8 cellular contexts compared by ENCODE assay signal in genomic region chr10:72355214-72355555, GRCh38. TPM values are rescaled to one million over a fixed set of nuclear protein-coding genes. Genes with fewer than 3 reads are reported as not detected.
DNase-seq lines count a peak whose midpoint lies in the region; ATAC-seq, FAIRE-seq and TF ChIP-seq lines count a peak whose summit lies in the region.

No MANE protein-coding gene starts in this region.

- no peaks in the 10 kb centered on the region for H3K27me3 ChIP-seq in CD4-positive, alpha-beta memory T cell (ENCODE audit: insufficient read depth, low read length)
- H3K27me3 ChIP-seq in Loucy (ENCODE audit: insufficient read depth, low read length, poor library complexity, severe bottlenecking), result no peaks in the 10 kb centered on the region
- H3K27me3 ChIP-seq in H1 (replicated peaks in 1 of 4; ENCODE audit: control insufficient read depth in 3 of 4, extremely low read depth in 1 of 4, insufficient read depth in 3 of 4, low read length in 3 of 4), result no peaks in the 10 kb centered on the region
- no peaks in the 10 kb centered on the region for H3K27me3 ChIP-seq in osteoblast (ENCODE audit: insufficient read depth, low read length)

- peaks cover 19 to 30% of the 10 kb centered on the region in 2 donors for H3K36me3 Mint-ChIP-seq in CD4-positive, alpha-beta memory T cell

- H3K23ac ChIP-seq in H1 (ENCODE audit: insufficient read length), result no peak overlapping the region

- no peak overlapping the region for H4K8ac ChIP-seq in H1 (ENCODE audit: extremely low read depth, insufficient read depth, low read length)

- in situ Hi-C loops in ACHN (cut with HindIII; ENCODE audit: low pct_ligation_motif_present, low pct_unique_long_range_greater_than_20kb, low sequenced_read_pairs), result no loop called here

- no peak overlapping the region for H2BK120ac ChIP-seq in H1 (replicated peaks; ENCODE audit: low read depth, low read length)

- intact Hi-C loops in CD4-positive, alpha-beta memory T cell (cut with micrococcal nuclease), result loop anchor here (1.0 to 10.0 kb wide), 3 partner anchors 139 to 900 kb away; partner anchors contain the start of genes ANAPC16, ASCC1, ECD and FAM149B1

- H4K91ac ChIP-seq in H1 (replicated peaks; ENCODE audit: insufficient read length, low read length), result no peak overlapping the region

- H3K9ac ChIP-seq in Loucy (ENCODE audit: low read depth, low read length, poor library complexity, severe bottlenecking) (peak overlapping the region; percentile 97), H1 (replicated peaks in 1 of 4; ENCODE audit: extremely low read depth in 1 of 4, low read depth in 3 of 4, low read length in 3 of 4) (peak overlapping the region in 1 of 4 experiments; percentile 65; a peak in 2 of 7 replicates)

- H3K79me1 ChIP-seq in H1 (ENCODE audit: low read depth, low read length), result peaks cover 20% of the 10 kb centered on the region

- peak overlapping the region; percentile 14; the same call in 1 of the 2 replicates for H2BK12ac ChIP-seq in H1 (ENCODE audit: low read depth, low read length)

- no peak for DNase-seq in CD4-positive, alpha-beta memory T cell
- no peak for DNase-seq in H1 (ENCODE audit: low read depth in 1 of 2, low spot score in 2 of 2)
- peak; percentile 93 for DNase-seq in osteoblast (ENCODE audit: insufficient read length, low spot score, missing footprints)
- no peak for DNase-seq in ACHN
- no peak for DNase-seq in ecto neural progenitor cell (ENCODE audit: low spot score)
- DNase-seq in NCI-H2171 (lab: John Stamatoyannopoulos, UW), result no peak

- peaks cover 4% of the 10 kb centered on the region for H3K36me3 ChIP-seq in CD4-positive, alpha-beta memory T cell (ENCODE audit: insufficient read depth, low read length)
- H3K36me3 ChIP-seq in Loucy (ENCODE audit: insufficient read depth, low read length), result no peaks in the 10 kb centered on the region
- H3K36me3 ChIP-seq in H1 (ENCODE audit: control insufficient read depth in 2 of 4, insufficient read depth in 4 of 4, low read length in 3 of 4), result peaks cover 0 to 8% (median 0%) of the 10 kb centered on the region in 4 experiments; a peak in 1 of 8 replicates
- H3K36me3 ChIP-seq in osteoblast (ENCODE audit: insufficient read depth, low read length), result peaks cover 11% of the 10 kb centered on the region

- peak overlapping the region; percentile 95 for H2AFZ ChIP-seq in Loucy (ENCODE audit: low read length)
- H2AFZ ChIP-seq in H1 (ENCODE audit: low read length), result peak overlapping the region; percentile 72
- H2AFZ ChIP-seq in osteoblast (ENCODE audit: low read length), result peak overlapping the region; percentile 97

- H3K9me3 ChIP-seq in CD4-positive, alpha-beta memory T cell (ENCODE audit: control insufficient read depth in 1 of 2, low read length in 2 of 2), result no peaks in the 10 kb centered on the region
- no peaks in the 10 kb centered on the region for H3K9me3 ChIP-seq in Loucy (ENCODE audit: insufficient read depth, low read depth, low read length)
- no peaks in the 10 kb centered on the region for H3K9me3 ChIP-seq in H1 (ENCODE audit: insufficient read depth in 2 of 2, low read depth in 1 of 2, low read length in 1 of 2)
- H3K9me3 ChIP-seq in osteoblast (ENCODE audit: low read depth, low read length), result no peaks in the 10 kb centered on the region

- no peak overlapping the region for H3K18ac ChIP-seq in H1 (ENCODE audit: extremely low read depth, low read length)

- no peak for FAIRE-seq in H1 (lab: Jason Lieb, UNC)

- H2AK5ac ChIP-seq in H1 (ENCODE audit: low read depth, low read length), result no peak overlapping the region

- peak overlapping the region; percentile 92 to 99 for H3K4me3 ChIP-seq in CD4-positive, alpha-beta memory T cell (ENCODE audit: low read length in 2 of 2)
- H3K4me3 ChIP-seq in Loucy (ENCODE audit: low read length, poor library complexity, severe bottlenecking) (peak overlapping the region; percentile 96), H1 (ENCODE audit: extremely low read depth in 1 of 4, insufficient read depth in 2 of 4, low read depth in 3 of 4, low read length in 4 of 4) (peak overlapping the region; percentile 86 to 100 (median 92)), osteoblast (ENCODE audit: insufficient read depth, low read length) (peak overlapping the region; percentile 99)

- POLR2A ChIA-PET in CD4-positive, alpha-beta memory T cell (lab: Charles Lee; ENCODE audit: partially characterized antibody), result interaction anchor here (0.8 to 1.8 kb wide), 15 partner anchors 9 to 1140 kb away, joined by 3 to 10 read pairs (median 4); partner anchors contain the start of genes ANAPC16, ASCC1, MICU1 and NUDT13
- POLR2A ChIA-PET in H1 (lab: Charles Lee; ENCODE audit: partially characterized antibody), result interaction anchor here (0.6 to 5.4 kb wide), 18 partner anchors 9 to 1424 kb away, joined by 3 to 64 read pairs (median 4); partner anchors contain the start of genes ANAPC16, ASCC1, DDIT4 and MICU1

- H3K4me3 Mint-ChIP-seq in CD4-positive, alpha-beta memory T cell, result peak overlapping the region; percentile 94 to 99 (median 97)

- H4K20me1 ChIP-seq in Loucy (ENCODE audit: insufficient read depth, low read length, poor library complexity, severe bottlenecking), result peaks cover 23% of the 10 kb centered on the region
- H4K20me1 ChIP-seq in H1 (replicated peaks in 1 of 2; ENCODE audit: control insufficient read depth in 1 of 2, insufficient read depth in 2 of 2, low read length in 2 of 2), result peaks cover 0 to 3% of the 10 kb centered on the region in 2 experiments
- peaks cover 14% of the 10 kb centered on the region for H4K20me1 ChIP-seq in osteoblast (ENCODE audit: insufficient read depth, low read length)

- no peak for TF ChIP-seq EP300 in H1 (IDR thresholded peaks at IDR 0.05; ENCODE audit: borderline replicate concordance in 1 of 2, low read depth in 2 of 2, low read length in 2 of 2)

- no peak overlapping the region for H2BK15ac ChIP-seq in H1 (ENCODE audit: low read length)

- H4K5ac ChIP-seq in H1 (ENCODE audit: insufficient read length, low read depth, low read length), result peak overlapping the region; percentile 3

- WGBS in H1 (ENCODE audit: extremely low coverage in 1 of 2, insufficient coverage in 1 of 2, insufficient read length in 1 of 2, insufficient replicate concordance in 2 of 2, low coverage in 1 of 2, low lambda C conversion rate in 2 of 2, missing lambda C conversion rate in 1 of 2), 2 experiments, result 41% methylated on average over 7 of the region's 7 CpGs; no CpG with 5 or more reads in 1 of the 2 experiments

- H3K79me2 ChIP-seq in Loucy (ENCODE audit: insufficient read depth, low read length), result peaks cover 41% of the 10 kb centered on the region
- peaks cover 8 to 34% of the 10 kb centered on the region in 2 experiments; a peak in 3 of 4 replicates for H3K79me2 ChIP-seq in H1 (ENCODE audit: control insufficient read depth in 1 of 2, insufficient read depth in 2 of 2, low read length in 2 of 2)
- peaks cover 39% of the 10 kb centered on the region for H3K79me2 ChIP-seq in osteoblast (ENCODE audit: insufficient read depth, low read length)

- H3K9me3 Mint-ChIP-seq in CD4-positive, alpha-beta memory T cell, result no peaks in the 10 kb centered on the region

- H3K27me3 Mint-ChIP-seq in CD4-positive, alpha-beta memory T cell, result no peaks in the 10 kb centered on the region

- TF ChIP-seq POLR2A in H1 (IDR thresholded peaks at IDR 0.05; ENCODE audit: control extremely low read depth in 1 of 2, low read depth in 2 of 2, low read length in 2 of 2), result no peak

- H3K56ac ChIP-seq in H1 (replicated peaks; ENCODE audit: insufficient read length, low read depth, low read length), result no peak overlapping the region

- H3K4me1 Mint-ChIP-seq in CD4-positive, alpha-beta memory T cell, result peaks cover 27 to 50% (median 40%) of the 10 kb centered on the region in 4 donors

- peaks cover 34% of the 10 kb centered on the region for H3K4me1 ChIP-seq in CD4-positive, alpha-beta memory T cell (ENCODE audit: insufficient read depth, low read length)
- H3K4me1 ChIP-seq in Loucy (ENCODE audit: insufficient read depth, low read length, poor library complexity, severe bottlenecking) (peaks cover 25% of the 10 kb centered on the region), H1 (replicated peaks in 1 of 4; ENCODE audit: control insufficient read depth in 3 of 4, insufficient read depth in 4 of 4, low read length in 3 of 4) (peaks cover 5 to 7% (median 6%) of the 10 kb centered on the region in 4 experiments; a peak in 6 of 7 replicates), osteoblast (ENCODE audit: insufficient read depth, low read length) (peaks cover 10% of the 10 kb centered on the region)

- TF ChIP-seq RAD21 in H1 (IDR thresholded peaks at IDR 0.05 in 1 of 2, conservative IDR thresholded peaks at IDR 0.05 in 1 of 2; ENCODE audit: low read depth in 2 of 2, low read length in 2 of 2), result no peak

- ATAC-seq in HG03196 (IDR thresholded peaks at IDR 0.05; ENCODE audit: unreplicated experiment), result no peak

- H2BK5ac ChIP-seq in H1 (ENCODE audit: low read depth, low read length), result peak overlapping the region; percentile 100; the same call in 1 of the 2 replicates

- no peaks in the 10 kb centered on the region for H3K9me2 ChIP-seq in Loucy (replicated peaks; ENCODE audit: low read depth, low read length)

- peak overlapping the region; percentile 90 to 99 (median 97) for H3K27ac Mint-ChIP-seq in CD4-positive, alpha-beta memory T cell

- H3K23me2 ChIP-seq in H1 (ENCODE audit: low read depth, low read length), result peaks cover 7% of the 10 kb centered on the region; the same call in 1 of the 2 replicates

- CTCF ChIA-PET in CD4-positive, alpha-beta memory T cell (lab: Charles Lee; ENCODE audit: partially characterized antibody), result interaction anchor here (0.7 to 4.2 kb wide), 5 partner anchors 9 to 741 kb away, joined by 3 to 14 read pairs (median 3); partner anchors contain the start of gene P4HA1
- CTCF ChIA-PET in H1 (lab: Charles Lee; ENCODE audit: partially characterized antibody), result interaction anchor here (0.6 to 1.3 kb wide), 5 partner anchors 8 to 444 kb away, joined by 3 to 4 read pairs (median 3); no protein-coding TSS in a partner anchor

- no peak overlapping the region for H3K14ac ChIP-seq in H1 (ENCODE audit: insufficient read length)

- H3K27ac ChIP-seq in CD4-positive, alpha-beta memory T cell (ENCODE audit: low read depth, low read length), result peak overlapping the region; percentile 80
- H3K27ac ChIP-seq in H1 (ENCODE audit: low read depth, low read length) (no peak overlapping the region), osteoblast (ENCODE audit: low read depth, low read length) (peak overlapping the region; percentile 97)

- no peak overlapping the region for H2BK20ac ChIP-seq in H1 (ENCODE audit: low read length)

- H3F3A ChIP-seq in Loucy (ENCODE audit: low read depth), result no peaks in the 10 kb centered on the region

- TF ChIP-seq CTCF in Loucy (conservative IDR thresholded peaks at IDR 0.05; ENCODE audit: low read length), result no peak
- no peak for TF ChIP-seq CTCF in H1 (IDR thresholded peaks at IDR 0.05; ENCODE audit: control extremely low read depth in 1 of 3, insufficient read depth in 1 of 3, low read depth in 1 of 3, low read length in 3 of 3)
- no peak for TF ChIP-seq CTCF in osteoblast (IDR thresholded peaks at IDR 0.05; ENCODE audit: extremely low read depth, low read depth, low read length)

- H3K4ac ChIP-seq in H1 (replicated peaks; ENCODE audit: insufficient read length, low read depth, low read length), result no peak overlapping the region

- H3K4me2 ChIP-seq in Loucy (ENCODE audit: low read depth, low read length, poor library complexity, severe bottlenecking), result peak overlapping the region; percentile 90
- H3K4me2 ChIP-seq in H1 (ENCODE audit: insufficient read depth in 1 of 2, low read depth in 2 of 2, low read length in 2 of 2), result peak overlapping the region; percentile 82 to 93
- H3K4me2 ChIP-seq in osteoblast (ENCODE audit: insufficient read depth, low read length), result peak overlapping the region; percentile 92

RNA-seq across cellular contexts. Expression of gene DNAJB12, which starts 0.5 kb away (rescaled TPM):
- total RNA-seq in CD4-positive, alpha-beta memory T cell, result 10 to 100 TPM; 26.3 to 26.7 TPM
- polyA plus RNA-seq in CD4-positive, alpha-beta memory T cell, result 10 to 100 TPM; 13.4 to 26.2 TPM
- 19.6 and 20.5 TPM in 2 replicates for total RNA-seq in H1 (2021; fragmentation: NEBNext Ultra II Directional; extraction: Animal tissue kit (Norgen Biotek cat#: 25700))
- 10.8 and 16.0 TPM in 2 replicates for polyA plus RNA-seq in H1 (2011; rRNA removed)
- polyA plus RNA-seq in H1 (2011; cell fraction: cytosol; rRNA removed), result 12.4 TPM
- 23.3 TPM for polyA plus RNA-seq in H1 (2011; cell fraction: nucleus; rRNA removed)
- polyA plus RNA-seq in H1 (2012, experiment 1 of 2), result 10.7 to 18.5 TPM (median 16.7 TPM) in 4 replicates
- 12.5 TPM for polyA plus RNA-seq in H1 (2012, experiment 2 of 2)
- 14.1 TPM for polyA plus RNA-seq in H1 (2013, experiment 1 of 2)
- 15.3 TPM for polyA plus RNA-seq in H1 (2013, experiment 2 of 2)
- 9.2 and 9.8 TPM in 2 replicates for polyA minus RNA-seq in H1 (2011; rRNA and poly(A)+ RNA removed)
- polyA minus RNA-seq in H1 (2011; cell fraction: cytosol; rRNA and poly(A)+ RNA removed), result 12.0 TPM
- polyA minus RNA-seq in H1 (2011; cell fraction: nucleus; rRNA and poly(A)+ RNA removed), result 13.9 TPM
- 48.0 and 52.5 TPM in 2 replicates for total RNA-seq in osteoblast
